17 cellular contexts compared by ENCODE assay signal in the genomic region with DNA sequence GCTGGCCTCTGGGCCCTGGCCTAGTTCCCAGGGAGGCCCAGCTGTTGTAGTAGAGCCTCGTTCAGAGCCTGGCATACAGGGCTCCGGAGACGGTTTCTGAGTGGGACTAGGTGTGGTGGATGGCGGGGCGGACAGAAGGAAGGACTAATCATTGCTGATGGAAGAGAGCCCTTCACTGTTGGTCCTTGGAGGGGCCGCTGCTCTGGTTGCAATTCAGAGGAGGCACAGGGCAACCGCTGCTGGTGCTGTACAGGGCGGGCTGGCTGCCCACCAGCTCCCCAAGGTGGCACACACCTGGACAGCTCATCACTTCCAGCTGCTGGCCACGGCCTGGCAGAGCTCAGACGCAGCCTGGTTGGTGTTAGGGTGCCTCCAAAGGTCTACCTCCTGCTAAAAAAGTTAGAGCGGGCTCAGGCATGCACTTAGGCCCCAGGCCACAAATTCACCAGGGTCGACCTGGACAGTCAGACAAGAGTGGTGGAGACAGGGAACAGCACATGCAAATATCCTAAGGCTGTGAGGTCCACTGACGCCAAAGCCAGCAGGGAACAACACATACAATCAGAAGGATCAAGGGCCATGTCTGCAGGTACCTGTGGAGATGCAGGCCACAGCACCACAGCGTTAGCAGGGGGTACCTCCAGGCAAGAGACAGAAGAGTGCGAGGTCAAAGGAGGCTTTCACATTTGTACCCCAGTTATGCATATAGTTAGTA. TPM values are rescaled to one million over a fixed set of nuclear protein-coding genes. Genes with fewer than 3 reads are reported as not detected.
A peak's percentile ranks its signal among the peaks of the same experiment; 100 is the strongest.
DNase-seq lines count a peak whose midpoint lies in the region; ATAC-seq, FAIRE-seq and TF ChIP-seq lines count a peak whose summit lies in the region.
"Had no signal": no experiment of that assay in that cellular context is flagged by ENCODE, and none has a peak within 500 bp of the region (broad histone marks: within the 10 kb centered on the region; RNA-seq: fewer than 3 reads in every experiment).

No MANE protein-coding gene starts in this region.

- intact Hi-C loops in HepG2 (cut with micrococcal nuclease; ENCODE audit: unreplicated experiment) (loop anchor here (10.0 kb wide), 1 partner anchor 217 kb away; the partner anchor contains the start of genes HAUS3 and POLN), right lobe of liver (cut with DNase I) (no loop called here), upper lobe of right lung (cut with DNase I) (no loop called here)

- no peak for TF ChIP-seq EP300 in HepG2 (IDR thresholded peaks at IDR 0.05; ENCODE audit: low read depth in 2 of 2, low read length in 2 of 2)
- no peak for TF ChIP-seq EP300 in HepG2 (CRISPR knock-in tag; IDR thresholded peaks at IDR 0.05; ENCODE audit: borderline replicate concordance)

- peak overlapping the region; percentile 66 for H3K4me3 Mint-ChIP-seq in activated T-helper 17 cell treated with anti-CD3 and anti-CD28 coated beads, Interleukin-2, amount 50 U/mL, for 72 hours

- no peak overlapping the region for H3K4me2 ChIP-seq in HepG2 (ENCODE audit: low read depth, low read length)

- no peak for TF ChIP-seq CTCF in HepG2 (CRISPR knock-in tag; IDR thresholded peaks at IDR 0.05)
- no peak for TF ChIP-seq CTCF in right lobe of liver (IDR thresholded peaks at IDR 0.05)
- no peak for TF ChIP-seq CTCF in upper lobe of right lung (IDR thresholded peaks at IDR 0.05)

- H3K27ac Mint-ChIP-seq in activated T-helper 17 cell treated with anti-CD3 and anti-CD28 coated beads, Interleukin-2, amount 50 U/mL, for 72 hours = no peak overlapping the region

- in situ Hi-C loops in HepG2 (cut with HindIII; ENCODE audit: extremely low pct_ligation_motif_present, low pct_unique_long_range_greater_than_20kb) = no loop called here

- CTCF ChIA-PET in HepG2 (lab: Yijun Ruan, JAX; ENCODE audit: low intra/inter-chr PET ratio, low total read pairs) = no interaction called here

- no peak overlapping the region for H3K9ac ChIP-seq in HepG2 (ENCODE audit: insufficient read depth, low read depth, low read length)

- no peaks in the 10 kb centered on the region for H3K4me1 Mint-ChIP-seq in activated T-helper 17 cell treated with anti-CD3 and anti-CD28 coated beads, Interleukin-2, amount 50 U/mL, for 72 hours

- H3K4me1 ChIP-seq in HepG2 (ENCODE audit: insufficient read depth, low read length) = peaks cover 43% of the 10 kb centered on the region
- H3K4me1 ChIP-seq in right lobe of liver = peaks cover 0 to 6% (median 3%) of the 10 kb centered on the region in 4 donors
- H3K4me1 ChIP-seq in upper lobe of right lung = peaks cover 4% of the 10 kb centered on the region

- H3K36me3 Mint-ChIP-seq in activated T-helper 17 cell treated with anti-CD3 and anti-CD28 coated beads, Interleukin-2, amount 50 U/mL, for 72 hours (ENCODE audit: low read depth) = no peaks in the 10 kb centered on the region

- H3K27me3 Mint-ChIP-seq in activated T-helper 17 cell treated with anti-CD3 and anti-CD28 coated beads, Interleukin-2, amount 50 U/mL, for 72 hours = no peaks in the 10 kb centered on the region

- FAIRE-seq in HepG2 (lab: Jason Lieb, UNC) = peak; percentile 4
- FAIRE-seq: H54 had no signal

- WGBS in HepG2 (ENCODE audit: low lambda C conversion rate) = 38% methylated on average over 6 of the region's 15 CpGs
- WGBS in right lobe of liver (ENCODE audit: insufficient coverage, low coverage, low lambda C conversion rate, missing lambda C conversion rate) = 100% methylated on average over 2 of the region's 15 CpGs

- peaks cover 8 to 49% of the 10 kb centered on the region in 2 experiments for H3K27me3 ChIP-seq in HepG2 (ENCODE audit: control insufficient read depth in 1 of 2, insufficient read depth in 2 of 2, low read length in 2 of 2)
- no peaks in the 10 kb centered on the region for H3K27me3 ChIP-seq in right lobe of liver
- H3K27me3 ChIP-seq in upper lobe of right lung = no peaks in the 10 kb centered on the region
- H3K27me3 ChIP-seq in MG63 = no peaks in the 10 kb centered on the region
- H3K27me3 ChIP-seq: BE2C, colonic mucosa had no signal

- no peak for ATAC-seq in HepG2
- ATAC-seq in right lobe of liver = no peak
- ATAC-seq in activated T-helper 17 cell treated with anti-CD3 and anti-CD28 coated beads, Interleukin-2, amount 50 U/mL, for 72 hours (replicated peaks) = no peak
- no peak for ATAC-seq in upper lobe of right lung
- ATAC-seq in GM19023 (IDR thresholded peaks at IDR 0.05; ENCODE audit: unreplicated experiment) = no peak

- no peaks in the 10 kb centered on the region for H3K9me3 ChIP-seq in HepG2 (ENCODE audit: low read length)
- no peaks in the 10 kb centered on the region for H3K9me3 ChIP-seq in right lobe of liver
- no peaks in the 10 kb centered on the region for H3K9me3 ChIP-seq in upper lobe of right lung
- H3K9me3 ChIP-seq in MG63 = no peaks in the 10 kb centered on the region
- H3K9me3 ChIP-seq: BE2C, colonic mucosa, stomach had no signal

- no peaks in the 10 kb centered on the region for H3K9me3 Mint-ChIP-seq in activated T-helper 17 cell treated with anti-CD3 and anti-CD28 coated beads, Interleukin-2, amount 50 U/mL, for 72 hours

- no peaks in the 10 kb centered on the region; a peak in 1 of 5 replicates for H3K36me3 ChIP-seq in HepG2 (replicated peaks in 1 of 2; ENCODE audit: control insufficient read depth in 1 of 2, insufficient read depth in 2 of 2, low read length in 2 of 2)
- H3K36me3 ChIP-seq in right lobe of liver = no peaks in the 10 kb centered on the region
- no peaks in the 10 kb centered on the region for H3K36me3 ChIP-seq in upper lobe of right lung
- H3K36me3 ChIP-seq in MG63 = no peaks in the 10 kb centered on the region
- H3K36me3 ChIP-seq: BE2C, colonic mucosa, stomach had no signal

- no peaks in the 10 kb centered on the region for H3K79me2 ChIP-seq in HepG2 (ENCODE audit: insufficient read depth, low read length)

- no peak for TF ChIP-seq RAD21 in HepG2 (CRISPR knock-in tag; IDR thresholded peaks at IDR 0.05)

- POLR2A ChIA-PET in HepG2 (lab: Yijun Ruan, JAX) = no interaction called here

- H3K27ac ChIP-seq in HepG2 (ENCODE audit: extremely low read length, insufficient read depth, low read length) (no peak overlapping the region), right lobe of liver (no peak overlapping the region), upper lobe of right lung (no peak overlapping the region)
- H3K27ac ChIP-seq: colonic mucosa had no signal

- no peak for DNase-seq in HepG2 (ENCODE audit: low spot score)
- no peak for DNase-seq in right lobe of liver
- DNase-seq in mesenteric fat pad (ENCODE audit: low spot score) = peak; percentile 60
- peak; percentile 55 for DNase-seq in upper lobe of right lung
- DNase-seq in MG63 = no peak
- no peak for DNase-seq in NCI-H2107 treated with DMSO at 0.1 percent for 48 hours (lab: John Stamatoyannopoulos, UW; ENCODE audit: unreplicated experiment)
- DNase-seq: activated CD4-positive, CD25-positive, alpha-beta regulatory T cell; activated gamma-delta T cell treated with Interleukin-2 at 50 U/mL for 16 hours; BE2C; colonic mucosa; MM.1S; stimulated activated CD4-positive, alpha-beta T cell treated with anti-CD3 and anti-CD28 coated beads, Interleukin-4, amount 100 ng/mL, for 4 hours; stomach had no signal

- H3K4me3 ChIP-seq in HepG2 (replicated peaks in 1 of 3; ENCODE audit: insufficient read depth in 1 of 3, low read depth in 2 of 3, low read length in 3 of 3) (no peak overlapping the region), right lobe of liver (no peak overlapping the region), upper lobe of right lung (no peak overlapping the region), MG63 (no peak overlapping the region)

- TF ChIP-seq POLR2A in HepG2 (IDR thresholded peaks at IDR 0.05; ENCODE audit: insufficient read depth in 1 of 2, low read depth in 2 of 2, low read length in 2 of 2) = no peak
- no peak for TF ChIP-seq POLR2A in right lobe of liver (IDR thresholded peaks at IDR 0.05)

- BruUV-seq in HepG2 (replicated peaks; lab: Mats Ljungman, UMichigan) = no TSS peak

- H4K20me1 ChIP-seq in HepG2 (ENCODE audit: insufficient read depth, low read length) = no peaks in the 10 kb centered on the region

- H2AFZ ChIP-seq in HepG2 (ENCODE audit: low read length) = no peak overlapping the region

RNA-seq across cellular contexts. Expression of gene RNF4, which starts 7.5 kb away (rescaled TPM):
- total RNA-seq in HepG2 (2016; rRNA removed; fragmentation: Illumina TruSeq; extraction: Trizol) (38.1 and 46.7 TPM in 2 replicates), right lobe of liver (10 to 100 TPM; 16.2 to 22.5 (median 18.0) TPM), mesenteric fat pad (48.6 TPM), upper lobe of right lung (41.0 TPM)
- total RNA-seq in HepG2 (2016; cell fraction: cytosol; rRNA removed; fragmentation: Illumina TruSeq; extraction: Trizol; ENCODE audit: low read depth) = 16.3 and 17.2 TPM in 2 replicates
- total RNA-seq in HepG2 (2016; cell fraction: insoluble cytoplasmic fraction; rRNA removed; fragmentation: Illumina TruSeq; extraction: Trizol) = 36.0 and 47.6 TPM in 2 replicates
- 24.2 and 25.2 TPM in 2 replicates for total RNA-seq in HepG2 (2016; cell fraction: membrane; rRNA removed; fragmentation: Illumina TruSeq; extraction: Trizol)
- 34.8 and 37.0 TPM in 2 replicates for total RNA-seq in HepG2 (2016; cell fraction: nucleus; rRNA removed; fragmentation: Illumina TruSeq; extraction: Trizol)
- polyA plus RNA-seq in HepG2 (2011; rRNA removed) = 40.3 and 45.1 TPM in 2 replicates
- 34.5 and 42.3 TPM in 2 replicates for polyA plus RNA-seq in HepG2 (2011; cell fraction: cytosol; rRNA removed)
- 33.3 and 33.4 TPM in 2 replicates for polyA plus RNA-seq in HepG2 (2011; cell fraction: nucleus; rRNA removed)
- 27.9 and 28.2 TPM in 2 replicates for polyA plus RNA-seq in HepG2 (2012)
- polyA plus RNA-seq in HepG2 (2016; cell fraction: cytosol; fragmentation: Illumina TruSeq; extraction: Trizol; ENCODE audit: low read depth) = 3.3 and 5.5 TPM in 2 replicates
- 45.3 and 46.1 TPM in 2 replicates for polyA plus RNA-seq in HepG2 (2016; cell fraction: insoluble cytoplasmic fraction; fragmentation: Illumina TruSeq; extraction: Trizol; ENCODE audit: low read depth)
- 12.0 and 14.1 TPM in 2 replicates for polyA plus RNA-seq in HepG2 (2016; cell fraction: membrane; fragmentation: Illumina TruSeq; extraction: Trizol; ENCODE audit: low read depth)
- polyA plus RNA-seq in HepG2 (2016; cell fraction: nucleus; fragmentation: Illumina TruSeq; extraction: Trizol; ENCODE audit: insufficient read depth, low read depth) = 33.1 and 33.8 TPM in 2 replicates
- 65.3 and 74.2 TPM in 2 replicates for polyA minus RNA-seq in HepG2 (2011; rRNA and poly(A)+ RNA removed; ENCODE audit: low replicate concordance)
- polyA minus RNA-seq in HepG2 (2011; cell fraction: cytosol; rRNA and poly(A)+ RNA removed) = 36.1 and 36.8 TPM in 2 replicates
- 55.2 and 60.3 TPM in 2 replicates for polyA minus RNA-seq in HepG2 (2011; cell fraction: nucleus; rRNA and poly(A)+ RNA removed)
- 10 to 100 TPM; 90.8 to 97.1 TPM for total RNA-seq in activated T-helper 17 cell treated with anti-CD3 and anti-CD28 coated beads, Interleukin-2, amount 50 U/mL, for 72 hours
- 39.8 and 44.8 TPM in 2 replicates for total RNA-seq in MG63 (2014; rRNA removed; shearing (Covaris generic); ENCODE audit: low replicate concordance)

RNA-seq across cellular contexts. Expression of gene CFAP99, which starts 42.6 kb away (rescaled TPM):
- total RNA-seq in HepG2 (2016; rRNA removed; fragmentation: Illumina TruSeq; extraction: Trizol) (not detected in 2 replicates), right lobe of liver (under 1 TPM in 5 of 6 experiments, not detected in 1; 0.25 to 0.86 (median 0.29) TPM), mesenteric fat pad (not detected), upper lobe of right lung (not detected)
- total RNA-seq in HepG2 (2016; cell fraction: cytosol; rRNA removed; fragmentation: Illumina TruSeq; extraction: Trizol; ENCODE audit: low read depth) = not detected in 2 replicates
- not detected in 2 replicates for total RNA-seq in HepG2 (2016; cell fraction: insoluble cytoplasmic fraction; rRNA removed; fragmentation: Illumina TruSeq; extraction: Trizol)
- total RNA-seq in HepG2 (2016; cell fraction: membrane; rRNA removed; fragmentation: Illumina TruSeq; extraction: Trizol) = not detected in 2 replicates
- not detected in 2 replicates for total RNA-seq in HepG2 (2016; cell fraction: nucleus; rRNA removed; fragmentation: Illumina TruSeq; extraction: Trizol)
- polyA plus RNA-seq in HepG2 (2011; rRNA removed) = 0.07 TPM in 1 of 2 replicates, not detected in the other
- 0.07 TPM in 1 of 2 replicates, not detected in the other for polyA plus RNA-seq in HepG2 (2011; cell fraction: cytosol; rRNA removed)
- 0.29 TPM in 1 of 2 replicates, not detected in the other for polyA plus RNA-seq in HepG2 (2011; cell fraction: nucleus; rRNA removed)
- not detected in 2 replicates for polyA plus RNA-seq in HepG2 (2012)
- polyA plus RNA-seq in HepG2 (2016; cell fraction: cytosol; fragmentation: Illumina TruSeq; extraction: Trizol; ENCODE audit: low read depth) = not detected in 2 replicates
- not detected in 2 replicates for polyA plus RNA-seq in HepG2 (2016; cell fraction: insoluble cytoplasmic fraction; fragmentation: Illumina TruSeq; extraction: Trizol; ENCODE audit: low read depth)
- polyA plus RNA-seq in HepG2 (2016; cell fraction: membrane; fragmentation: Illumina TruSeq; extraction: Trizol; ENCODE audit: low read depth) = not detected in 2 replicates
- not detected in 2 replicates for polyA plus RNA-seq in HepG2 (2016; cell fraction: nucleus; fragmentation: Illumina TruSeq; extraction: Trizol; ENCODE audit: insufficient read depth, low read depth)
- not detected in 2 replicates for polyA minus RNA-seq in HepG2 (2011; rRNA and poly(A)+ RNA removed; ENCODE audit: low replicate concordance)
- not detected in 2 replicates for polyA minus RNA-seq in HepG2 (2011; cell fraction: cytosol; rRNA and poly(A)+ RNA removed)
- not detected in 2 replicates for polyA minus RNA-seq in HepG2 (2011; cell fraction: nucleus; rRNA and poly(A)+ RNA removed)
- under 1 TPM; 0.11 to 0.26 TPM for total RNA-seq in activated T-helper 17 cell treated with anti-CD3 and anti-CD28 coated beads, Interleukin-2, amount 50 U/mL, for 72 hours
- not detected in 2 replicates for total RNA-seq in MG63 (2014; rRNA removed; shearing (Covaris generic); ENCODE audit: low replicate concordance)
- total RNA-seq: G401 had no signal

RNA-seq across cellular contexts. Expression of gene ZFYVE28, which starts 43.0 kb away (rescaled TPM):
- total RNA-seq in HepG2 (2016; rRNA removed; fragmentation: Illumina TruSeq; extraction: Trizol) (0.22 and 0.24 TPM in 2 replicates), right lobe of liver (1 to 10 TPM; 2.5 to 9.6 (median 4.8) TPM), mesenteric fat pad (12.9 TPM), upper lobe of right lung (16.6 TPM)
- total RNA-seq in HepG2 (2016; cell fraction: cytosol; rRNA removed; fragmentation: Illumina TruSeq; extraction: Trizol; ENCODE audit: low read depth) = not detected in 2 replicates
- total RNA-seq in HepG2 (2016; cell fraction: insoluble cytoplasmic fraction; rRNA removed; fragmentation: Illumina TruSeq; extraction: Trizol) = 0.13 and 0.19 TPM in 2 replicates
- total RNA-seq in HepG2 (2016; cell fraction: membrane; rRNA removed; fragmentation: Illumina TruSeq; extraction: Trizol) = 0.14 and 0.22 TPM in 2 replicates
- 0.25 TPM in 1 of 2 replicates, not detected in the other for total RNA-seq in HepG2 (2016; cell fraction: nucleus; rRNA removed; fragmentation: Illumina TruSeq; extraction: Trizol)
- 0.12 and 0.30 TPM in 2 replicates for polyA plus RNA-seq in HepG2 (2011; rRNA removed)
- polyA plus RNA-seq in HepG2 (2011; cell fraction: cytosol; rRNA removed) = 0.09 TPM in 2 replicates
- 0.69 and 1.4 TPM in 2 replicates for polyA plus RNA-seq in HepG2 (2011; cell fraction: nucleus; rRNA removed)
- polyA plus RNA-seq in HepG2 (2012) = 0.04 and 0.31 TPM in 2 replicates
- polyA plus RNA-seq in HepG2 (2016; cell fraction: cytosol; fragmentation: Illumina TruSeq; extraction: Trizol; ENCODE audit: low read depth) = 0.03 and 0.14 TPM in 2 replicates
- polyA plus RNA-seq in HepG2 (2016; cell fraction: insoluble cytoplasmic fraction; fragmentation: Illumina TruSeq; extraction: Trizol; ENCODE audit: low read depth) = 0.22 and 0.24 TPM in 2 replicates
- polyA plus RNA-seq in HepG2 (2016; cell fraction: membrane; fragmentation: Illumina TruSeq; extraction: Trizol; ENCODE audit: low read depth) = not detected in 2 replicates
- 0.19 and 0.61 TPM in 2 replicates for polyA plus RNA-seq in HepG2 (2016; cell fraction: nucleus; fragmentation: Illumina TruSeq; extraction: Trizol; ENCODE audit: insufficient read depth, low read depth)
- polyA minus RNA-seq in HepG2 (2011; rRNA and poly(A)+ RNA removed; ENCODE audit: low replicate concordance) = 0.72 and 3.2 TPM in 2 replicates
- 0.26 TPM in 1 of 2 replicates, not detected in the other for polyA minus RNA-seq in HepG2 (2011; cell fraction: cytosol; rRNA and poly(A)+ RNA removed)
- polyA minus RNA-seq in HepG2 (2011; cell fraction: nucleus; rRNA and poly(A)+ RNA removed) = 0.52 TPM in 1 of 2 replicates, not detected in the other
- total RNA-seq in activated T-helper 17 cell treated with anti-CD3 and anti-CD28 coated beads, Interleukin-2, amount 50 U/mL, for 72 hours = 10 to 100 TPM; 36.3 to 42.7 TPM
- total RNA-seq in MG63 (2014; rRNA removed; shearing (Covaris generic); ENCODE audit: low replicate concordance) = 1.5 and 3.1 TPM in 2 replicates

Comparison
In these comparisons a context has a peak if more than half of its experiments do, and no peak if none do; other contexts are left out.
1. DNase-seq: peak in mesenteric fat pad (single experiment) and upper lobe of right lung (single experiment); none in HepG2 (single experiment), right lobe of liver (0 of 3), MG63 (single experiment) and NCI-H2107 treated with DMSO at 0.1 percent for 48 hours (single experiment).